In the genomic region with DNA sequence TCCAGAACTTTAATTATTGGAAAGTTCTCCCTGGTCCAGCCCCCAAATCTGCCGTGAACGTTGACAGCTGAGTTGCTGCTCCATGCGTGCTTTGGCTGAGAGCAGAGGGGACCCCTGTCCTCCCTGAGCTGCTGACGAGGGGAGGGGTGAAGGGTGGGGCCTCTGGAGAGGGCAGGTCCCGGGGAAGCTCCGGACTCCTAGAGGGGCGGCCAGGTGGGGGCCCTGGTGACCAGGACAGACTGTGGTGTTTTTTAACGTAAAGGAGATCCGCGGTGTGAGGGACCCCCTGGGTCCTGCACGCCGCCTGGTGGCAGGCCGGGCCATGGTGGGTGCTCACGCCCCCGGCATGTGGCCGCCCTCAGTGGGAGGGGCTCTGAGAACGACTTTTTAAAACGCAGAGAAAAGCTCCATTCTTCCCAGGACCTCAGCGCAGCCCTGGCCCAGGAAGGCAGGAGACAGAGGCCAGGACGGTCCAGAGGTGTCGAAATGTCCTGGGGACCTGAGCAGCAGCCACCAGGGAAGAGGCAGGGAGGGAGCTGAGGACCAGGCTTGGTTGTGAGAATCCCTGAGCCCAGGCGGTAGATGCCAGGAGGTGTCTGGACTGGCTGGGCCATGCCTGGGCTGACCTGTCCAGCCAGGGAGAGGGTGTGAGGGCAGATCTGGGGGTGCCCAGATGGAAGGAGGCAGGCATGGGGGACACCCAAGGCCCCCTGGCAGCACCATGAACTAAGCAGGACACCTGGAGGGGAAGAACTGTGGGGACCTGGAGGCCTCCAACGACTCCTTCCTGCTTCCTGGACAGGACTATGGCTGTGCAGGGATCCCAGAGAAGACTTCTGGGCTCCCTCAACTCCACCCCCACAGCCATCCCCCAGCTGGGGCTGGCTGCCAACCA, we compare ENCODE assay signal across 9 cellular contexts. TPM values are rescaled to one million over a fixed set of nuclear protein-coding genes. Genes with fewer than 3 reads are reported as not detected.
A peak's percentile ranks its signal among the peaks of the same experiment; 100 is the strongest.
DNase-seq lines count a peak whose midpoint lies in the region; ATAC-seq and TF ChIP-seq lines count a peak whose summit lies in the region.
"Had no signal": no experiment of that assay in that cellular context is flagged by ENCODE, and none has a peak within 500 bp of the region (broad histone marks: within the 10 kb centered on the region; RNA-seq: fewer than 3 reads in every experiment).

Gene MC1R, plus strand, starts transcription at position 410 of the 895 bp plus-strand sequence. Its CDS starts 397 bp downstream, at position 807.

- peak; percentile 8 for ATAC-seq in activated CD8-positive, alpha-beta memory T cell treated with anti-CD3 and anti-CD28 coated beads, Interleukin-2, amount 10 ng/mL, durations not matched to agents 7 days and 5 days
- no peak for ATAC-seq in left lobe of liver

- H3K36me3 Mint-ChIP-seq in activated CD8-positive, alpha-beta memory T cell treated with anti-CD3 and anti-CD28 coated beads, Interleukin-2, amount 10 ng/mL, durations not matched to agents 7 days and 5 days: peaks cover 6% of the 10 kb centered on the region

- no peak within 1 kb of the TSS for H3K27ac ChIP-seq in rectal smooth muscle tissue (ENCODE audit: low read depth, low read length)

- H3K27ac Mint-ChIP-seq in activated CD8-positive, alpha-beta memory T cell treated with anti-CD3 and anti-CD28 coated beads, Interleukin-2, amount 10 ng/mL, durations not matched to agents 7 days and 5 days: peak within 1 kb of the TSS; percentile 75
- H3K27ac Mint-ChIP-seq: activated naive CD4-positive, alpha-beta T cell treated with anti-CD3 and anti-CD28 coated beads, Interleukin-2, amount 50 U/mL, for 72 hours had no signal

- no peaks in the 10 kb centered on the region for H3K36me3 ChIP-seq in rectal smooth muscle tissue (ENCODE audit: control insufficient read depth, insufficient read depth, low read length)

- no peaks in the 10 kb centered on the region for H3K9me3 Mint-ChIP-seq in activated CD8-positive, alpha-beta memory T cell treated with anti-CD3 and anti-CD28 coated beads, Interleukin-2, amount 10 ng/mL, durations not matched to agents 7 days and 5 days (ENCODE audit: low read depth)
- H3K9me3 Mint-ChIP-seq: activated naive CD4-positive, alpha-beta T cell treated with anti-CD3 and anti-CD28 coated beads, Interleukin-2, amount 50 U/mL, for 72 hours had no signal

- H3K4me3 Mint-ChIP-seq in activated CD8-positive, alpha-beta memory T cell treated with anti-CD3 and anti-CD28 coated beads, Interleukin-2, amount 10 ng/mL, durations not matched to agents 7 days and 5 days: peak within 1 kb of the TSS; percentile 58

- TF ChIP-seq CTCF in GM12864 (IDR thresholded peaks at IDR 0.05; ENCODE audit: low read depth, low read length, missing control alignments) (peak; percentile 58), fibroblast of the aortic adventitia (IDR thresholded peaks at IDR 0.05; ENCODE audit: insufficient read depth, low read length) (peak; percentile 72)

- peaks cover 9% of the 10 kb centered on the region for H3K27me3 ChIP-seq in rectal smooth muscle tissue (ENCODE audit: control insufficient read depth, insufficient read depth, low read length)

- DNase-seq in GM12864 (ENCODE audit: low read depth) (no peak), HuH-7 (ENCODE audit: low spot score) (peak; percentile 87), fibroblast of the aortic adventitia (ENCODE audit: low read depth) (peak; percentile 46), left lobe of liver (ENCODE audit: low spot score) (no peak), iPS-NIHi11 (ENCODE audit: low spot score) (no peak), SHP77 (lab: John Stamatoyannopoulos, UW) (no peak)
- DNase-seq in activated CD8-positive, alpha-beta memory T cell treated with anti-CD3 and anti-CD28 coated beads, Interleukin-2, amount 10 ng/mL, durations not matched to agents 7 days and 5 days: peak; percentile 61

- peaks cover 52% of the 10 kb centered on the region for H3K4me1 Mint-ChIP-seq in activated CD8-positive, alpha-beta memory T cell treated with anti-CD3 and anti-CD28 coated beads, Interleukin-2, amount 10 ng/mL, durations not matched to agents 7 days and 5 days

- H3K4me3 ChIP-seq in GM12864 (ENCODE audit: low read depth, low read length) (peak within 1 kb of the TSS; percentile 33), fibroblast of the aortic adventitia (ENCODE audit: low read depth, low read length) (peak within 1 kb of the TSS; percentile 53), rectal smooth muscle tissue (ENCODE audit: low read length) (peak within 1 kb of the TSS; percentile 67)

- H3K9ac ChIP-seq in rectal smooth muscle tissue (ENCODE audit: low read length): no peak within 1 kb of the TSS

- peaks cover 23% of the 10 kb centered on the region for H3K4me1 ChIP-seq in rectal smooth muscle tissue (ENCODE audit: control insufficient read depth, insufficient read depth, low read length)

- CTCF ChIA-PET in activated CD8-positive, alpha-beta memory T cell treated with anti-CD3 and anti-CD28 coated beads, Interleukin-2, amount 10 ng/mL, durations not matched to agents 7 days and 5 days (lab: Charles Lee): interaction anchor here (0.7 to 2.6 kb wide), 6 partner anchors 9 to 218 kb away, joined by 3 to 16 read pairs (median 3); partner anchors contain the start of gene TCF25

- peaks cover 26% of the 10 kb centered on the region for H3K27me3 Mint-ChIP-seq in activated CD8-positive, alpha-beta memory T cell treated with anti-CD3 and anti-CD28 coated beads, Interleukin-2, amount 10 ng/mL, durations not matched to agents 7 days and 5 days

RNA-seq across cellular contexts. Expression of gene MC1R, which starts in this region (rescaled TPM):
- 1 to 10 TPM; 2.6 to 4.1 TPM for total RNA-seq in activated CD8-positive, alpha-beta memory T cell treated with anti-CD3 and anti-CD28 coated beads, Interleukin-2, amount 10 ng/mL, durations not matched to agents 7 days and 5 days
- total RNA-seq in fibroblast of the aortic adventitia (ENCODE audit: low replicate concordance) (5.2 and 8.1 TPM in 2 replicates), left lobe of liver (1.9 TPM)

Comparison
In these comparisons a context has a peak if more than half of its experiments do, and no peak if none do; other contexts are left out.
1. DNase-seq: peak in HuH-7 (single experiment), activated CD8-positive, alpha-beta memory T cell treated with anti-CD3 and anti-CD28 coated beads, Interleukin-2, amount 10 ng/mL, durations not matched to agents 7 days and 5 days (single experiment) and fibroblast of the aortic adventitia (single experiment); none in GM12864 (single experiment), left lobe of liver (single experiment), iPS-NIHi11 (single experiment) and SHP77 (0 of 2).
2. Peak in every context shown above with its lines, with median percentiles within 50 percentile points of each other: H3K4me3 ChIP-seq.